In the genomic region with DNA sequence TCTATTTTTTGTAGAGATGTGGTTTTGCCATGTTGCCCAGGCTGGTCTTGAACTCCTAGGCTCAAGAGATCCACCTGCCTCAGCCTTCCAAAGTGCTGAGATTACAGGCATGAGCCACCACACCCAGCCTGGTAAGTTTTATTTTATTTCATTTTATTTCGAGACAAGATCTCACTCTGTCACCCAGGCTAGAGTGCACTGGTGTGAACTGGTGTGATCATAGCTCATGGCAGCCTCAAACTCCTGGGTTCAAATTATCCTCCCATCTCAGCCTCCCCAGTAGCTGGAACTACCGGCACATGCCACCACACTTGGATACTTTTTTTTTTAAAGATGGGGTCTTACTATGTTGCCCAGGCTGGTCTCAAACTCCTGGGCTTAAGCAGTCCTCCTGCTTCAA, we compare ENCODE assay signal across 12 cellular contexts. TPM values are rescaled to one million over a fixed set of nuclear protein-coding genes. Genes with fewer than 3 reads are reported as not detected.
DNase-seq lines count a peak whose midpoint lies in the region; ATAC-seq and TF ChIP-seq lines count a peak whose summit lies in the region.
"Not testable (repeated sequence)": the region's sequence is repeated elsewhere in the genome, so short reads cannot be mapped to it uniquely, and the experiment has no call there.
"Had no signal": no experiment of that assay in that cellular context is flagged by ENCODE, and none has a peak within 500 bp of the region (broad histone marks: within the 10 kb centered on the region; RNA-seq: fewer than 3 reads in every experiment).

No MANE protein-coding gene starts in this region.

- H3K9me3 Mint-ChIP-seq in activated CD4-positive, alpha-beta T cell treated with anti-CD3 and anti-CD28 coated beads, Interleukin-2, amount 10 ng/mL, durations not matched to agents 7 days and 5 days; activated naive CD4-positive, alpha-beta T cell treated with anti-CD3 and anti-CD28 coated beads, Interleukin-2, amount 50 U/mL, for 24 hours; osteocyte (ENCODE audit: unreplicated experiment); stimulated activated effector memory CD8-positive, alpha-beta T cell treated with anti-CD3 and anti-CD28 coated beads, Interleukin-12 subunit alpha, Interleukin-12 subunit beta, amount 100 ng/mL, for 72 hours: not testable (repeated sequence)

- not testable (repeated sequence) for DNase-seq in activated CD4-positive, alpha-beta T cell treated with anti-CD3 and anti-CD28 coated beads, Interleukin-2, amount 10 ng/mL, durations not matched to agents 7 days and 5 days; stimulated activated effector memory CD8-positive, alpha-beta T cell treated with anti-CD3 and anti-CD28 coated beads, Interleukin-12 subunit alpha, Interleukin-12 subunit beta, amount 100 ng/mL, for 72 hours (ENCODE audit: low spot score in 2 of 2)
- DNase-seq in islet precursor cell (peak; percentile 10), osteocyte (ENCODE audit: extremely low spot score, unreplicated experiment) (peak; percentile 10)

- peak overlapping the region; percentile 5 for H3K27ac Mint-ChIP-seq in activated CD4-positive, alpha-beta T cell treated with anti-CD3 and anti-CD28 coated beads, Interleukin-2, amount 10 ng/mL, durations not matched to agents 7 days and 5 days
- H3K27ac Mint-ChIP-seq in activated naive CD4-positive, alpha-beta T cell treated with anti-CD3 and anti-CD28 coated beads, Interleukin-2, amount 50 U/mL, for 24 hours = peak overlapping the region; percentile 30
- H3K27ac Mint-ChIP-seq in osteocyte (ENCODE audit: unreplicated experiment) = not testable (repeated sequence)
- peak overlapping the region; percentile 52 for H3K27ac Mint-ChIP-seq in stimulated activated effector memory CD8-positive, alpha-beta T cell treated with anti-CD3 and anti-CD28 coated beads, Interleukin-12 subunit alpha, Interleukin-12 subunit beta, amount 100 ng/mL, for 72 hours

- not testable (repeated sequence) for TF ChIP-seq CTCF in C4-2B (conservative IDR thresholded peaks at IDR 0.05); VCaP (conservative IDR thresholded peaks at IDR 0.05); osteocyte (IDR thresholded peaks at IDR 0.05)

- H3K27ac ChIP-seq in C4-2B (peak overlapping the region; percentile 65), VCaP (peak overlapping the region; percentile 95)

- CTCF ChIA-PET in activated CD4-positive, alpha-beta T cell treated with anti-CD3 and anti-CD28 coated beads, Interleukin-2, amount 10 ng/mL, durations not matched to agents 7 days and 5 days (lab: Charles Lee) = interaction anchor here (0.8 to 1.6 kb wide), 4 partner anchors 12 to 74 kb away, joined by 3 to 6 read pairs (median 3); a partner anchor contains a TSS

- not testable (repeated sequence) for H3K4me1 Mint-ChIP-seq in activated CD4-positive, alpha-beta T cell treated with anti-CD3 and anti-CD28 coated beads, Interleukin-2, amount 10 ng/mL, durations not matched to agents 7 days and 5 days; stimulated activated effector memory CD8-positive, alpha-beta T cell treated with anti-CD3 and anti-CD28 coated beads, Interleukin-12 subunit alpha, Interleukin-12 subunit beta, amount 100 ng/mL, for 72 hours
- peaks cover 15% of the 10 kb centered on the region for H3K4me1 Mint-ChIP-seq in activated naive CD4-positive, alpha-beta T cell treated with anti-CD3 and anti-CD28 coated beads, Interleukin-2, amount 50 U/mL, for 24 hours
- H3K4me1 Mint-ChIP-seq in osteocyte (ENCODE audit: unreplicated experiment) = peaks cover 12% of the 10 kb centered on the region

- not testable (repeated sequence) for ATAC-seq in stimulated activated effector memory CD8-positive, alpha-beta T cell treated with anti-CD3 and anti-CD28 coated beads, Interleukin-12 subunit alpha, Interleukin-12 subunit beta, amount 100 ng/mL, for 72 hours

- H3K4me3 Mint-ChIP-seq in activated CD4-positive, alpha-beta T cell treated with anti-CD3 and anti-CD28 coated beads, Interleukin-2, amount 10 ng/mL, durations not matched to agents 7 days and 5 days; activated naive CD4-positive, alpha-beta T cell treated with anti-CD3 and anti-CD28 coated beads, Interleukin-2, amount 50 U/mL, for 24 hours; osteocyte (ENCODE audit: unreplicated experiment); stimulated activated effector memory CD8-positive, alpha-beta T cell treated with anti-CD3 and anti-CD28 coated beads, Interleukin-12 subunit alpha, Interleukin-12 subunit beta, amount 100 ng/mL, for 72 hours: not testable (repeated sequence)

- H3K27me3 Mint-ChIP-seq in activated CD4-positive, alpha-beta T cell treated with anti-CD3 and anti-CD28 coated beads, Interleukin-2, amount 10 ng/mL, durations not matched to agents 7 days and 5 days; activated naive CD4-positive, alpha-beta T cell treated with anti-CD3 and anti-CD28 coated beads, Interleukin-2, amount 50 U/mL, for 24 hours; osteocyte (ENCODE audit: unreplicated experiment): not testable (repeated sequence)

- POLR2A ChIA-PET in activated CD4-positive, alpha-beta T cell treated with anti-CD3 and anti-CD28 coated beads, Interleukin-2, amount 10 ng/mL, durations not matched to agents 7 days and 5 days (lab: Charles Lee) = interaction anchor here (0.7 kb wide), 1 partner anchor 21 kb away, joined by 6 read pairs; no protein-coding TSS in a partner anchor

- peaks cover 43% of the 10 kb centered on the region for H3K36me3 Mint-ChIP-seq in activated CD4-positive, alpha-beta T cell treated with anti-CD3 and anti-CD28 coated beads, Interleukin-2, amount 10 ng/mL, durations not matched to agents 7 days and 5 days (ENCODE audit: low read depth)
- peaks cover 17% of the 10 kb centered on the region for H3K36me3 Mint-ChIP-seq in activated naive CD4-positive, alpha-beta T cell treated with anti-CD3 and anti-CD28 coated beads, Interleukin-2, amount 50 U/mL, for 24 hours
- peaks cover 34% of the 10 kb centered on the region for H3K36me3 Mint-ChIP-seq in osteocyte (ENCODE audit: unreplicated experiment)
- H3K36me3 Mint-ChIP-seq in stimulated activated effector memory CD8-positive, alpha-beta T cell treated with anti-CD3 and anti-CD28 coated beads, Interleukin-12 subunit alpha, Interleukin-12 subunit beta, amount 100 ng/mL, for 72 hours = peaks cover 97% of the 10 kb centered on the region

RNA-seq across cellular contexts. Expression of a gene that starts 11.8 kb away (rescaled TPM):
- 10 to 100 TPM; 68.8 to 75.6 TPM for total RNA-seq in activated CD4-positive, alpha-beta T cell treated with anti-CD3 and anti-CD28 coated beads, Interleukin-2, amount 10 ng/mL, durations not matched to agents 7 days and 5 days
- total RNA-seq in osteocyte = 62.3 and 62.9 TPM in 2 replicates

RNA-seq across cellular contexts. Expression of a gene that starts 28.4 kb away (rescaled TPM):
- 10 to 100 TPM; 16.8 to 21.9 TPM for total RNA-seq in activated CD4-positive, alpha-beta T cell treated with anti-CD3 and anti-CD28 coated beads, Interleukin-2, amount 10 ng/mL, durations not matched to agents 7 days and 5 days
- total RNA-seq in osteocyte = 7.0 and 11.3 TPM in 2 replicates

RNA-seq across cellular contexts. Expression of a gene that starts 51.3 kb away (rescaled TPM):
- total RNA-seq in activated CD4-positive, alpha-beta T cell treated with anti-CD3 and anti-CD28 coated beads, Interleukin-2, amount 10 ng/mL, durations not matched to agents 7 days and 5 days = 10 to 100 TPM; 27.0 to 27.6 TPM
- 16.1 and 22.4 TPM in 2 replicates for total RNA-seq in osteocyte

RNA-seq across cellular contexts. Expression of a gene that starts 53.9 kb away (rescaled TPM):
- total RNA-seq in activated CD4-positive, alpha-beta T cell treated with anti-CD3 and anti-CD28 coated beads, Interleukin-2, amount 10 ng/mL, durations not matched to agents 7 days and 5 days = under 1 TPM; 0.40 to 0.47 TPM
- total RNA-seq in osteocyte = 9.4 and 10.5 TPM in 2 replicates
- total RNA-seq: A172; B cell; CD8-positive, alpha-beta memory T cell; G401; GM12878 had no signal
